ENCODE assay signal across 21 cellular contexts in genomic region chr3:58835075-58835474, GRCh38.
DNase-seq lines count a peak whose midpoint lies in the region; ATAC-seq and TF ChIP-seq lines count a peak whose summit lies in the region.
"Had no signal": no experiment of that assay in that cellular context is flagged by ENCODE, and none has a peak within 500 bp of the region (broad histone marks: within the 10 kb centered on the region; RNA-seq: fewer than 3 reads in every experiment).

No MANE protein-coding gene starts in this region.

- TF ChIP-seq CTCF in SK-N-SH (IDR thresholded peaks at IDR 0.05) (no peak), fibroblast of pulmonary artery (IDR thresholded peaks at IDR 0.05; ENCODE audit: low read length, missing control alignments) (no peak), GM13977 (IDR thresholded peaks at IDR 0.05; ENCODE audit: extremely low read depth, insufficient read depth, missing control alignments) (no peak), mucosa of descending colon (IDR thresholded peaks at IDR 0.05) (no peak)

- H4K20me1 ChIP-seq in SK-N-SH (ENCODE audit: insufficient read depth), result no peaks in the 10 kb centered on the region

- H3K36me3 ChIP-seq in SK-N-SH (replicated peaks in 1 of 2; ENCODE audit: control insufficient read depth in 1 of 2, insufficient read depth in 2 of 2, low read length in 1 of 2) (no peaks in the 10 kb centered on the region), SJCRH30 (no peaks in the 10 kb centered on the region), mucosa of descending colon (ENCODE audit: low read depth) (no peaks in the 10 kb centered on the region)
- H3K36me3 ChIP-seq: ovary, tibial artery had no signal

- no peak overlapping the region for H3K4me3 ChIP-seq in SK-N-SH (ENCODE audit: low read depth in 2 of 2, low read length in 1 of 2)
- H3K4me3 ChIP-seq in SJCRH30, result no peak overlapping the region
- no peak overlapping the region for H3K4me3 ChIP-seq in fibroblast of pulmonary artery (replicated peaks; ENCODE audit: low read depth, low read length)
- H3K4me3 ChIP-seq in mucosa of descending colon, result no peak overlapping the region
- H3K4me3 ChIP-seq: hepatocyte, ovary, tibial artery had no signal

- H3K4me1 ChIP-seq in SK-N-SH (ENCODE audit: control insufficient read depth in 1 of 2, insufficient read depth in 2 of 2, low read depth in 1 of 2, low read length in 1 of 2) (peaks cover 0 to 8% of the 10 kb centered on the region in 2 experiments; a peak in 2 of 4 replicates), SJCRH30 (peaks cover 6% of the 10 kb centered on the region), mucosa of descending colon (ENCODE audit: low read depth) (no peaks in the 10 kb centered on the region)
- H3K4me1 ChIP-seq: tibial artery had no signal

- no peak overlapping the region for H3K9ac ChIP-seq in SK-N-SH
- H3K9ac ChIP-seq: KMS-11 had no signal

- no peak for TF ChIP-seq RAD21 in SK-N-SH (IDR thresholded peaks at IDR 0.05; ENCODE audit: low read length)

- WGBS in SK-N-SH (ENCODE audit: low lambda C conversion rate), result 70% methylated on average over 3 of the region's 3 CpGs

- peak overlapping the region in 1 of 2 experiments; percentile 23; a peak in 2 of 4 replicates for H3K27ac ChIP-seq in SK-N-SH (ENCODE audit: low read depth in 2 of 2, low read length in 1 of 2)
- H3K27ac ChIP-seq in SJCRH30, result no peak overlapping the region
- H3K27ac ChIP-seq: KMS-11, ovary, tibial artery had no signal

- POLR2A ChIA-PET in SK-N-SH (lab: Yijun Ruan, JAX), result no interaction called here

- in situ Hi-C loops in GM13977 (cut with MboI; ENCODE audit: low pct_unique_long_range_greater_than_20kb, low sequenced_read_pairs, unreplicated experiment), result no loop called here

- H3K79me2 ChIP-seq in SK-N-SH (ENCODE audit: insufficient read depth), result no peaks in the 10 kb centered on the region
- H3K79me2 ChIP-seq: hepatocyte had no signal

- H3K9me3 ChIP-seq in SK-N-SH (no peaks in the 10 kb centered on the region), SJCRH30 (replicated peaks) (no peaks in the 10 kb centered on the region), mucosa of descending colon (no peaks in the 10 kb centered on the region)
- H3K9me3 ChIP-seq: ovary, tibial artery had no signal

- H3F3A ChIP-seq in SK-N-SH (replicated peaks; ENCODE audit: insufficient read depth), result no peaks in the 10 kb centered on the region

- H2AFZ ChIP-seq in SK-N-SH (ENCODE audit: low read depth), result no peak overlapping the region
- H2AFZ ChIP-seq: hepatocyte had no signal

- DNase-seq in SK-N-SH, result no peak
- DNase-seq in SJCRH30, result peak; percentile 5 to 39
- DNase-seq in fibroblast of pulmonary artery (ENCODE audit: low read depth), result peak; percentile 18
- DNase-seq in UCSD-AML1 (lab: John Stamatoyannopoulos, UW; ENCODE audit: unreplicated experiment), result no peak
- no peak for DNase-seq in GM13977 (ENCODE audit: low spot score)
- DNase-seq in mucosa of descending colon, result no peak
- no peak for DNase-seq in NCI-H146 treated with DMSO at 0.1 percent for 48 hours (lab: John Stamatoyannopoulos, UW; ENCODE audit: unreplicated experiment)
- DNase-seq: 8988T; activated CD4-positive, alpha-beta T cell treated with anti-CD3 and anti-CD28 coated beads for 1 hour; activated CD8-positive, alpha-beta memory T cell treated with anti-CD3 and anti-CD28 coated beads, Interleukin-2, amount 10 ng/mL, durations not matched to agents 7 days and 5 days; activated effector memory CD4-positive, alpha-beta T cell treated with Interleukin-2 at 50 U/mL for 16 hours; anterior cingulate cortex; left cardiac atrium; NCI-H1417; NCI-H446; ovary; SHP77 treated with DMSO at 0.1 percent for 48 hours; tibial artery had no signal

- H3K27me3 ChIP-seq in SK-N-SH (ENCODE audit: insufficient read depth), result no peaks in the 10 kb centered on the region
- no peaks in the 10 kb centered on the region for H3K27me3 ChIP-seq in SJCRH30
- H3K27me3 ChIP-seq: hepatocyte, ovary, tibial artery had no signal

- no peaks in the 10 kb centered on the region for H3K9me2 ChIP-seq in SK-N-SH

- CTCF ChIA-PET in SK-N-SH (lab: Yijun Ruan, JAX), result interaction anchor here (0.9 to 3.3 kb wide), 2 partner anchors 11 to 16 kb away, joined by 3 to 21 read pairs; no protein-coding TSS in a partner anchor

- H3K4me2 ChIP-seq in SK-N-SH, result no peak overlapping the region
- H3K4me2 ChIP-seq: hepatocyte, KMS-11 had no signal

- intact Hi-C loops in mucosa of descending colon (cut with DNase I, micrococcal nuclease), result no loop called here

- TF ChIP-seq EP300 in SK-N-SH (IDR thresholded peaks at IDR 0.05; ENCODE audit: borderline replicate concordance in 1 of 2, low read depth in 1 of 2, low read length in 1 of 2), result no peak

- peak; percentile 89 for ATAC-seq in SK-N-SH treated with all-trans-retinoic acid at 6 μM for 48 hours
- no peak for ATAC-seq in mucosa of descending colon
- ATAC-seq: activated CD8-positive, alpha-beta memory T cell treated with anti-CD3 and anti-CD28 coated beads, Interleukin-2, amount 10 ng/mL, durations not matched to agents 7 days and 5 days; left cardiac atrium had no signal

TF ChIP-seq in SK-N-SH treated with all-trans-retinoic acid at 6 μM for 48 hours, 23 proteins besides CTCF, POLR2A, EP300 and RAD21:
- TF ChIP-seq CSRNP3 (CRISPR knock-in tag; IDR thresholded peaks at IDR 0.05), result no peak
- no peak for TF ChIP-seq CSDC2 (CRISPR knock-in tag; IDR thresholded peaks at IDR 0.05)
- TF ChIP-seq OSR1 (CRISPR knock-in tag; IDR thresholded peaks at IDR 0.05), result no peak
- TF ChIP-seq ZNF70 (CRISPR knock-in tag; IDR thresholded peaks at IDR 0.05), result no peak
- TF ChIP-seq TOX (CRISPR knock-in tag; IDR thresholded peaks at IDR 0.05; ENCODE audit: borderline replicate concordance), result no peak
- TF ChIP-seq GLIS3 (CRISPR knock-in tag; IDR thresholded peaks at IDR 0.05), result no peak
- TF ChIP-seq ESRRG (CRISPR knock-in tag; IDR thresholded peaks at IDR 0.05), result no peak
- TF ChIP-seq POU6F1 (CRISPR knock-in tag; IDR thresholded peaks at IDR 0.05; ENCODE audit: borderline replicate concordance, low read depth), result no peak

TF ChIP-seq in SK-N-SH, 30 proteins besides CTCF, POLR2A, EP300 and RAD21:
- TF ChIP-seq MXI1 (IDR thresholded peaks at IDR 0.05; ENCODE audit: low read depth, low read length) (no peak), FOSL2 (IDR thresholded peaks at IDR 0.05; ENCODE audit: borderline replicate concordance, low read depth) (no peak), POLR2AphosphoS5 (IDR thresholded peaks at IDR 0.05; ENCODE audit: low read depth, low read length) (no peak), USF1 (IDR thresholded peaks at IDR 0.05; ENCODE audit: borderline replicate concordance, low read depth) (no peak), ZBTB33 (IDR thresholded peaks at IDR 0.05; ENCODE audit: borderline replicate concordance, low read depth) (no peak), TAF1 (IDR thresholded peaks at IDR 0.05; ENCODE audit: borderline replicate concordance, low read depth, low read length) (no peak), NRF1 (IDR thresholded peaks at IDR 0.05; ENCODE audit: low read depth, low read length) (no peak), MEF2A (IDR thresholded peaks at IDR 0.05; ENCODE audit: borderline replicate concordance, low read depth) (no peak), TEAD4 (IDR thresholded peaks at IDR 0.05; ENCODE audit: borderline replicate concordance, insufficient read depth) (no peak), RCOR1 (IDR thresholded peaks at IDR 0.05; ENCODE audit: low read length) (no peak), REST (IDR thresholded peaks at IDR 0.05; ENCODE audit: low read depth, low read length) (no peak)

Comparison
In these comparisons a context has a peak if more than half of its experiments do, and no peak if none do; other contexts are left out.
1. DNase-seq: peak in SJCRH30 (2 of 2) and fibroblast of pulmonary artery (single experiment); none in SK-N-SH (single experiment), UCSD-AML1 (single experiment), GM13977 (single experiment), mucosa of descending colon (0 of 3) and NCI-H146 treated with DMSO at 0.1 percent for 48 hours (single experiment).